ENCODE assay signal across 35 cellular contexts in genomic region chr20:63204362-63204761, GRCh38. TPM values are rescaled to one million over a fixed set of nuclear protein-coding genes. Genes with fewer than 3 reads are reported as not detected.
"Had no signal": no experiment of that assay in that cellular context is flagged by ENCODE, and none has a peak within 500 bp of the region (broad histone marks: within the 10 kb centered on the region; RNA-seq: fewer than 3 reads in every experiment).

No MANE protein-coding gene starts in this region.

- H3K27ac ChIP-seq: ascending aorta, breast epithelium, cardiac muscle cell, coronary artery, dorsolateral prefrontal cortex, esophagus muscularis mucosa, gastroesophageal sphincter, WERI-Rb-1 had no signal

- H3K27ac Mint-ChIP-seq: activated B cell treated with CpG ODN at 0.5 μM for 24 hours; activated CD8-positive, alpha-beta T cell treated with anti-CD3 and anti-CD28 coated beads for 36 hours; activated naive CD4-positive, alpha-beta T cell treated with anti-CD3 and anti-CD28 coated beads, Interleukin-2, amount 10 ng/mL, durations not matched to agents 7 days and 5 days; activated naive CD8-positive, alpha-beta T cell treated with anti-CD3 and anti-CD28 coated beads, Interleukin-2, amount 10 ng/mL, durations not matched to agents 7 days and 5 days; activated T-helper 1 cell treated with anti-CD3 and anti-CD28 coated beads, Interleukin-12 subunit alpha, Interleukin-12 subunit beta, Interleukin-2, Interleukin-4 antibody, amounts not matched to agents 30 ng/mL and 10 ng/mL and 1 ng/mL, durations not matched to agents 14 hours and 24 hours and 36 hours; activated T-helper 2 cell treated with anti-CD3 and anti-CD28 coated beads, Interferon-gamma antibody, Interleukin-2, Interleukin-4, amounts not matched to agents 10 μg/mL and 5 μg/mL and 100 μg/mL, durations not matched to agents 14 hours and 24 hours and 36 hours; dendritic cell treated with granulocyte-macrophage colony-stimulating factor and Interleukin-4, amounts not matched to agents 40 ng/mL and 50 ng/mL, for 4 days; effector memory CD8-positive, alpha-beta T cell; T-helper 17 cell; T-helper 2 cell treated with Interferon-gamma antibody and Interleukin-4, amounts not matched to agents 5 μg/mL and 100 μg/mL, for 36 hours had no signal

- H3K9me3 ChIP-seq: ascending aorta, breast epithelium, esophagus muscularis mucosa, gastroesophageal sphincter had no signal

- H3K27me3 Mint-ChIP-seq: activated B cell treated with CpG ODN at 0.5 μM for 24 hours; activated CD8-positive, alpha-beta T cell treated with anti-CD3 and anti-CD28 coated beads for 36 hours; activated naive CD4-positive, alpha-beta T cell treated with anti-CD3 and anti-CD28 coated beads, Interleukin-2, amount 10 ng/mL, durations not matched to agents 7 days and 5 days; activated naive CD8-positive, alpha-beta T cell treated with anti-CD3 and anti-CD28 coated beads, Interleukin-2, amount 10 ng/mL, durations not matched to agents 7 days and 5 days; brain; central memory CD8-positive, alpha-beta T cell; dendritic cell treated with granulocyte-macrophage colony-stimulating factor and Interleukin-4, amounts not matched to agents 40 ng/mL and 50 ng/mL, for 4 days; effector memory CD8-positive, alpha-beta T cell; T-helper 17 cell had no signal

- H3K4me1 ChIP-seq: ascending aorta had no signal

- H3K27me3 ChIP-seq: ascending aorta, breast epithelium, cardiac muscle cell, dorsolateral prefrontal cortex, esophagus muscularis mucosa, gastroesophageal sphincter had no signal

- DNase-seq: activated B cell treated with CpG ODN at 0.5 μM for 24 hours; activated CD4-positive, alpha-beta T cell treated with anti-CD3 and anti-CD28 coated beads for 48 hours; activated CD4-positive, alpha-beta T cell treated with anti-CD3 and anti-CD28 coated beads, Interleukin-2, amount 50 U/mL, for 1 hour; activated CD4-positive, alpha-beta T cell treated with anti-CD3 and anti-CD28 coated beads, Interleukin-2, amount 50 U/mL, for 48 hours; activated CD8-positive, alpha-beta memory T cell treated with anti-CD3 and anti-CD28 coated beads for 24 hours; activated CD8-positive, alpha-beta memory T cell treated with anti-CD3 and anti-CD28 coated beads, Interleukin-2, amount 50 U/mL, for 4 hours; activated CD8-positive, alpha-beta T cell treated with anti-CD3 and anti-CD28 coated beads for 36 hours; activated effector memory CD4-positive, alpha-beta T cell treated with anti-CD3 and anti-CD28 coated beads, Interleukin-2, amount 50 U/mL, for 16 hours; activated naive CD4-positive, alpha-beta T cell treated with anti-CD3 and anti-CD28 coated beads, Interleukin-2, amount 10 ng/mL, durations not matched to agents 7 days and 5 days; activated naive CD8-positive, alpha-beta T cell treated with anti-CD3 and anti-CD28 coated beads, Interleukin-2, amount 10 ng/mL, durations not matched to agents 7 days and 5 days; activated T-cell treated with anti-CD3 and anti-CD28 coated beads, Interleukin-2, amount 50 U/mL, for 1 hour; activated T-cell treated with anti-CD3 and anti-CD28 coated beads, Interleukin-2, amount 50 U/mL, for 48 hours; effector memory CD8-positive, alpha-beta T cell; erythroblast; foreskin melanocyte; T-helper 1 cell; T-helper 17 cell; T1000; WERI-Rb-1 had no signal

- ATAC-seq: activated CD4-positive, CD25-positive, alpha-beta regulatory T cell treated with anti-CD3 and anti-CD28 coated beads, Interleukin-2, amount 50 U/mL, for 24 hours; activated CD8-positive, alpha-beta T cell treated with anti-CD3 and anti-CD28 coated beads for 36 hours; activated naive CD4-positive, alpha-beta T cell treated with anti-CD3 and anti-CD28 coated beads, Interleukin-2, amount 50 U/mL, for 72 hours; effector memory CD8-positive, alpha-beta T cell; gastroesophageal sphincter; T-helper 17 cell had no signal

- H3K4me1 Mint-ChIP-seq: activated naive CD4-positive, alpha-beta T cell treated with anti-CD3 and anti-CD28 coated beads, Interleukin-2, amount 10 ng/mL, durations not matched to agents 7 days and 5 days had no signal

- H3K36me3 Mint-ChIP-seq: activated naive CD8-positive, alpha-beta T cell treated with anti-CD3 and anti-CD28 coated beads, Interleukin-2, amount 10 ng/mL, durations not matched to agents 7 days and 5 days had no signal

- H3K4me3 Mint-ChIP-seq: activated B cell treated with CpG ODN at 0.5 μM for 24 hours; activated CD8-positive, alpha-beta T cell treated with anti-CD3 and anti-CD28 coated beads for 36 hours; activated naive CD4-positive, alpha-beta T cell treated with anti-CD3 and anti-CD28 coated beads, Interleukin-2, amount 10 ng/mL, durations not matched to agents 7 days and 5 days; activated naive CD8-positive, alpha-beta T cell treated with anti-CD3 and anti-CD28 coated beads, Interleukin-2, amount 10 ng/mL, durations not matched to agents 7 days and 5 days; activated T-helper 1 cell treated with anti-CD3 and anti-CD28 coated beads, Interleukin-12 subunit alpha, Interleukin-12 subunit beta, Interleukin-2, Interleukin-4 antibody, amounts not matched to agents 30 ng/mL and 10 ng/mL and 1 ng/mL, durations not matched to agents 14 hours and 24 hours and 36 hours; brain; central memory CD8-positive, alpha-beta T cell; dendritic cell treated with granulocyte-macrophage colony-stimulating factor and Interleukin-4, amounts not matched to agents 40 ng/mL and 50 ng/mL, for 4 days; effector memory CD8-positive, alpha-beta T cell; T-helper 17 cell; T-helper 2 cell treated with Interferon-gamma antibody and Interleukin-4, amounts not matched to agents 5 μg/mL and 100 μg/mL, for 36 hours had no signal

- H3K4me3 ChIP-seq: ascending aorta, breast epithelium, cardiac muscle cell, coronary artery, dorsolateral prefrontal cortex, esophagus muscularis mucosa, gastroesophageal sphincter had no signal

- H3K36me3 ChIP-seq: breast epithelium had no signal

- H3K9me3 Mint-ChIP-seq: activated B cell treated with CpG ODN at 0.5 μM for 24 hours; activated CD8-positive, alpha-beta T cell treated with anti-CD3 and anti-CD28 coated beads for 36 hours; activated naive CD4-positive, alpha-beta T cell treated with anti-CD3 and anti-CD28 coated beads, Interleukin-2, amount 10 ng/mL, durations not matched to agents 7 days and 5 days; activated naive CD4-positive, alpha-beta T cell treated with anti-CD3 and anti-CD28 coated beads, Interleukin-2, amount 50 U/mL, for 72 hours; activated naive CD8-positive, alpha-beta T cell treated with anti-CD3 and anti-CD28 coated beads, Interleukin-2, amount 10 ng/mL, durations not matched to agents 7 days and 5 days; activated T-helper 1 cell treated with anti-CD3 and anti-CD28 coated beads, Interleukin-12 subunit alpha, Interleukin-12 subunit beta, Interleukin-2, Interleukin-4 antibody, amounts not matched to agents 30 ng/mL and 10 ng/mL and 1 ng/mL, durations not matched to agents 14 hours and 24 hours and 36 hours; activated T-helper 2 cell treated with anti-CD3 and anti-CD28 coated beads, Interferon-gamma antibody, Interleukin-2, Interleukin-4, amounts not matched to agents 10 μg/mL and 5 μg/mL and 100 μg/mL, durations not matched to agents 14 hours and 24 hours and 36 hours; brain; central memory CD8-positive, alpha-beta T cell; dendritic cell treated with granulocyte-macrophage colony-stimulating factor and Interleukin-4, amounts not matched to agents 40 ng/mL and 50 ng/mL, for 4 days; effector memory CD8-positive, alpha-beta T cell; T-helper 2 cell treated with Interferon-gamma antibody and Interleukin-4, amounts not matched to agents 5 μg/mL and 100 μg/mL, for 36 hours had no signal

RNA-seq across cellular contexts. Expression of gene BIRC7, which starts 31.3 kb away (rescaled TPM):
- total RNA-seq: activated B cell treated with CpG ODN at 0.5 μM for 24 hours; activated naive CD8-positive, alpha-beta T cell treated with anti-CD3 and anti-CD28 coated beads, Interleukin-2, amount 10 ng/mL, durations not matched to agents 7 days and 5 days; activated T-helper 1 cell treated with anti-CD3 and anti-CD28 coated beads, Interleukin-12 subunit alpha, Interleukin-12 subunit beta, Interleukin-2, Interleukin-4 antibody, amounts not matched to agents 30 ng/mL and 10 ng/mL and 1 ng/mL, durations not matched to agents 14 hours and 24 hours and 36 hours; activated T-helper 2 cell treated with anti-CD3 and anti-CD28 coated beads, Interferon-gamma antibody, Interleukin-2, Interleukin-4, amounts not matched to agents 10 μg/mL and 5 μg/mL and 100 μg/mL, durations not matched to agents 14 hours and 24 hours and 36 hours; ascending aorta; cerebellum; esophagus muscularis mucosa; gastroesophageal sphincter; T-helper 17 cell had no signal
- polyA plus RNA-seq: cardiac muscle cell had no signal

RNA-seq across cellular contexts. Expression of gene NKAIN4, which starts 49.9 kb away (rescaled TPM):
- total RNA-seq: activated B cell treated with CpG ODN at 0.5 μM for 24 hours; activated CD8-positive, alpha-beta T cell treated with anti-CD3 and anti-CD28 coated beads for 36 hours; activated naive CD4-positive, alpha-beta T cell treated with anti-CD3 and anti-CD28 coated beads, Interleukin-2, amount 50 U/mL, for 72 hours; activated naive CD8-positive, alpha-beta T cell treated with anti-CD3 and anti-CD28 coated beads, Interleukin-2, amount 10 ng/mL, durations not matched to agents 7 days and 5 days; activated T-helper 1 cell treated with anti-CD3 and anti-CD28 coated beads, Interleukin-12 subunit alpha, Interleukin-12 subunit beta, Interleukin-2, Interleukin-4 antibody, amounts not matched to agents 30 ng/mL and 10 ng/mL and 1 ng/mL, durations not matched to agents 14 hours and 24 hours and 36 hours; activated T-helper 2 cell treated with anti-CD3 and anti-CD28 coated beads, Interferon-gamma antibody, Interleukin-2, Interleukin-4, amounts not matched to agents 10 μg/mL and 5 μg/mL and 100 μg/mL, durations not matched to agents 14 hours and 24 hours and 36 hours; ascending aorta; breast epithelium; cardiac muscle cell; T-helper 17 cell had no signal
- polyA plus RNA-seq: cardiac muscle cell had no signal
